ENCODE assay signal across 1 cellular context in genomic region chr15:77775851-77776250, GRCh38.
TF ChIP-seq lines count a peak whose summit lies in the region.

No MANE protein-coding gene starts in this region.

TF ChIP-seq in IMR-90, 13 proteins besides CTCF, POLR2A, EP300 and RAD21 (continued from another document):
- TF ChIP-seq USF2 (IDR thresholded peaks at IDR 0.05; ENCODE audit: low read depth, low read length) = no peak
- no peak for TF ChIP-seq FOS (IDR thresholded peaks at IDR 0.05; ENCODE audit: low read depth, low read length)
- no peak for TF ChIP-seq MAFK (IDR thresholded peaks at IDR 0.05; ENCODE audit: low read depth, low read length)
- no peak for TF ChIP-seq CHD1 (IDR thresholded peaks at IDR 0.05; ENCODE audit: low read depth, low read length)
- TF ChIP-seq MXI1 (IDR thresholded peaks at IDR 0.05; ENCODE audit: borderline replicate concordance, low read depth, low read length) = no peak
- TF ChIP-seq NFE2L2 (IDR thresholded peaks at IDR 0.05; ENCODE audit: low read depth, low read length) = no peak
- no peak for TF ChIP-seq CEBPB (IDR thresholded peaks at IDR 0.05; ENCODE audit: low read depth, low read length)
- no peak for TF ChIP-seq RCOR1 (IDR thresholded peaks at IDR 0.05; ENCODE audit: insufficient replicate concordance, low read length)
